8 cellular contexts compared by ENCODE assay signal in the genomic region with DNA sequence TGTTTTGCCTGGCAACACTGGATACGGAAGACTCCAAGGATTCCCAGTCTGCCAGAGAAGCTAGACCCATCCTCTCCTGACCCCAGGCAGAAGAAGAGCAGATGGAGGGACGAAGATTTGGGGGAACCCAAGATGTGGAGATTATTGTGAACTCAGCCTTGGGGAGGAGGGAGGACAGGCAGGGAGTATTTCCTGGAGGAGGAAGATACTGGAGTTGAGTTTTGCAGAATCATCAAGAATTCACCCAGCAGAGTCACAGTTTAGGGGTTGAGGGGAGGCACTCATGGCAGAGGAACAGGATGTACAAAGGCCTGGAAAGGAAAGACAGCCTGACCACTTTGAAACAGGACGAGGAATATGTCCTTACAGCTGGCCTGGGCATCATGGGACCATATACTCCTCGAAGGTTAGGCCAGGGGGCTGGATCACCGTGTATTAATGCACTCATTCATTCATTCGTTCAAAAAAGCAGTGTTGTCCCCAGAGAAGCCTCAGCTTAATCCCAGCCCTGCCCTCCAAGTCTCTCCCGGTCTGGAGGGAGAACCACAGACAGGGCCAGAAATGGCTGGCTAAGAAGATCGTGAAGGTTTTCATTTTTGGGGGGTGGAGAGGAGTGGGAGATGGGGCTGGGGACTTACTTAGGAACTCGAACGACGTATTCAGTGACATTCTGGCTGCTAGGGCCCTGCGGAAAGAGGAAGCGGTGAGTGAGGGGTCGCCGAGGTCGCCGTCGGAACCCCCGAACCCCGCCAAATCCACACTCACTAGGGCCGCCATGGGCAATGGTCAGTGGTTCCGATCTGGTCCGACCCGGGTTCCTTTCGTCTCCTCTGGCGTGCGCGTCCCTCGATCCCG. TPM values are rescaled to one million over a fixed set of nuclear protein-coding genes. Genes with fewer than 3 reads are reported as not detected.
DNase-seq lines count a peak whose midpoint lies in the region; ATAC-seq and TF ChIP-seq lines count a peak whose summit lies in the region.

No MANE protein-coding gene starts in this region.

- peak overlapping the region; percentile 79 for H3K4me2 ChIP-seq in HCT116 (ENCODE audit: low read length)

- CTCF ChIA-PET in A673 (lab: Charles Lee), result no interaction called here
- CTCF ChIA-PET in HCT116 (lab: Charles Lee), result no interaction called here

- H2AFZ ChIP-seq in HCT116 (ENCODE audit: low read depth, low read length, poor library complexity, severe bottlenecking), result peak overlapping the region; percentile 87

- RAD21 ChIA-PET in HCT116 (lab: Charles Lee; ENCODE audit: low non-redundant PET in 1 of 2, low total read pairs in 2 of 2, uncharacterized antibody in 2 of 2, unreplicated experiment in 2 of 2), result interaction anchor here in 1 of 2 experiments (0.6 kb wide), 1 partner anchor 34 kb away, joined by 6 read pairs; no protein-coding TSS in a partner anchor

- intact Hi-C loops in A673 (cut with micrococcal nuclease; ENCODE audit: unreplicated experiment) (no loop called here), HCT116 (cut with micrococcal nuclease) (no loop called here)

- TF ChIP-seq CTCF in A673 (conservative IDR thresholded peaks at IDR 0.05; ENCODE audit: low read depth, low read length) (no peak), HCT116 (IDR thresholded peaks at IDR 0.05 in 2 of 3, conservative IDR thresholded peaks at IDR 0.05 in 1 of 3; ENCODE audit: borderline replicate concordance in 1 of 3, insufficient read depth in 1 of 3, low read depth in 2 of 3, low read length in 2 of 3) (no peak), liver (IDR thresholded peaks at IDR 0.05; ENCODE audit: low read depth, low read length, missing input control) (no peak)

- H3K27ac ChIP-seq in A673 (ENCODE audit: low read depth, low read length, poor library complexity, severe bottlenecking) (peak overlapping the region; percentile 93), HCT116 (ENCODE audit: low read depth, low read length) (peak overlapping the region; percentile 71), liver (ENCODE audit: low read depth in 1 of 2, low read length in 2 of 2) (peak overlapping the region; percentile 86 to 87), urinary bladder (ENCODE audit: low read depth) (peak overlapping the region; percentile 78)

- no peak for TF ChIP-seq POLR2A in HCT116 (IDR thresholded peaks at IDR 0.05; ENCODE audit: borderline replicate concordance, extremely low read depth, insufficient read depth, insufficient read length)

- peaks cover 22% of the 10 kb centered on the region for H3K4me1 Mint-ChIP-seq in activated naive CD8-positive, alpha-beta T cell treated with anti-CD3 and anti-CD28 coated beads, Interleukin-2, amount 50 U/mL, for 24 hours

- peak overlapping the region; percentile 70 for H3K4me3 ChIP-seq in A673 (ENCODE audit: low read depth, low read length, poor library complexity, severe bottlenecking)
- peak overlapping the region; percentile 69 to 90 for H3K4me3 ChIP-seq in HCT116 (replicated peaks in 1 of 2; ENCODE audit: low read depth in 1 of 2, low read length in 2 of 2)
- peak overlapping the region; percentile 69 to 97 (median 93) for H3K4me3 ChIP-seq in liver (ENCODE audit: low read depth in 1 of 3, low read length in 3 of 3)
- H3K4me3 ChIP-seq in urinary bladder (ENCODE audit: low read depth, low read length), result peak overlapping the region; percentile 73

- H3K9ac ChIP-seq in HCT116 (ENCODE audit: low read length), result peak overlapping the region; percentile 90
- peak overlapping the region; percentile 83 to 94 for H3K9ac ChIP-seq in liver (ENCODE audit: low read depth in 1 of 2, low read length in 2 of 2)

- no peaks in the 10 kb centered on the region for H3K9me2 ChIP-seq in HCT116 (ENCODE audit: insufficient read depth)

- ATAC-seq in HCT116, result no peak; the same call in 1 of the 2 replicates
- ATAC-seq in activated naive CD8-positive, alpha-beta T cell treated with anti-CD3 and anti-CD28 coated beads, Interleukin-2, amount 50 U/mL, for 24 hours, result no peak

- POLR2A ChIA-PET in A673 (lab: Charles Lee; ENCODE audit: low non-redundant PET), result no interaction called here
- POLR2A ChIA-PET in HCT116 (lab: Charles Lee), result interaction anchor here (1.0 kb wide), 1 partner anchor 10 kb away, joined by 3 read pairs; no protein-coding TSS in a partner anchor

- H3K36me3 ChIP-seq in A673 (ENCODE audit: insufficient read depth, low read length, poor library complexity, severe bottlenecking) (peaks cover 37% of the 10 kb centered on the region), HCT116 (ENCODE audit: control insufficient read depth in 1 of 2, insufficient read depth in 2 of 2, low read length in 2 of 2) (peaks cover 19 to 21% of the 10 kb centered on the region in 2 experiments; a peak in 3 of 4 replicates), liver (ENCODE audit: control insufficient read depth in 4 of 4, insufficient read depth in 3 of 4, low read depth in 1 of 4, low read length in 3 of 4) (peaks cover 10 to 26% (median 15%) of the 10 kb centered on the region in 4 donors), urinary bladder (ENCODE audit: insufficient read depth) (no peaks in the 10 kb centered on the region)

- no peaks in the 10 kb centered on the region for H3K9me3 ChIP-seq in A673 (ENCODE audit: low read depth, low read length, poor library complexity, severe bottlenecking)
- H3K9me3 ChIP-seq in HCT116 (ENCODE audit: control insufficient read depth in 1 of 2, insufficient read depth in 1 of 2, low read depth in 1 of 2, low read length in 2 of 2), result no peaks in the 10 kb centered on the region
- no peaks in the 10 kb centered on the region for H3K9me3 ChIP-seq in liver (ENCODE audit: control insufficient read depth in 4 of 4, low read length in 3 of 4)

- H3K27me3 Mint-ChIP-seq in activated naive CD8-positive, alpha-beta T cell treated with anti-CD3 and anti-CD28 coated beads, Interleukin-2, amount 50 U/mL, for 24 hours, result no peaks in the 10 kb centered on the region

- peak overlapping the region; percentile 93 for H3K27ac Mint-ChIP-seq in activated naive CD8-positive, alpha-beta T cell treated with anti-CD3 and anti-CD28 coated beads, Interleukin-2, amount 50 U/mL, for 24 hours

- peaks cover 23% of the 10 kb centered on the region for H3K36me3 Mint-ChIP-seq in activated naive CD8-positive, alpha-beta T cell treated with anti-CD3 and anti-CD28 coated beads, Interleukin-2, amount 50 U/mL, for 24 hours (ENCODE audit: low read depth)

- no peaks in the 10 kb centered on the region for H3K27me3 ChIP-seq in A673 (replicated peaks; ENCODE audit: insufficient read depth, low read depth, low read length, poor library complexity)
- H3K27me3 ChIP-seq in HCT116 (ENCODE audit: insufficient read depth, low read length), result no peaks in the 10 kb centered on the region
- H3K27me3 ChIP-seq in liver (ENCODE audit: control insufficient read depth in 4 of 4, insufficient read depth in 4 of 4, low read length in 3 of 4), result no peaks in the 10 kb centered on the region

- TF ChIP-seq RAD21 in HCT116 (IDR thresholded peaks at IDR 0.05; ENCODE audit: low read depth) (no peak), liver (IDR thresholded peaks at IDR 0.05) (no peak)

- H3K79me2 ChIP-seq in HCT116 (ENCODE audit: insufficient read depth, low read length), result peaks cover 40% of the 10 kb centered on the region

- H3K4me1 ChIP-seq in A673 (ENCODE audit: insufficient read depth, low read length, poor library complexity, severe bottlenecking) (peaks cover 14% of the 10 kb centered on the region), HCT116 (ENCODE audit: control insufficient read depth in 1 of 2, insufficient read depth in 2 of 2, low read length in 2 of 2) (peaks cover 8 to 21% of the 10 kb centered on the region in 2 experiments), liver (ENCODE audit: control insufficient read depth in 4 of 4, insufficient read depth in 4 of 4, low read length in 3 of 4) (peaks cover 5 to 14% (median 11%) of the 10 kb centered on the region in 4 donors), urinary bladder (ENCODE audit: insufficient read depth) (no peaks in the 10 kb centered on the region)

- H4K20me1 ChIP-seq in HCT116 (ENCODE audit: insufficient read depth), result no peaks in the 10 kb centered on the region

- DNase-seq in A673 (ENCODE audit: low spot score) (no peak), HCT116 (ENCODE audit: low read depth, low spot score) (no peak), NCI-H226 (no peak), islet precursor cell (no peak)
- no peak for DNase-seq in activated naive CD8-positive, alpha-beta T cell treated with anti-CD3 and anti-CD28 coated beads, Interleukin-2, amount 50 U/mL, for 24 hours
- DNase-seq in activated effector memory CD4-positive, alpha-beta T cell treated with Interleukin-2 at 50 U/mL for 16 hours, result no peak

- no peaks in the 10 kb centered on the region for H3K9me3 Mint-ChIP-seq in activated naive CD8-positive, alpha-beta T cell treated with anti-CD3 and anti-CD28 coated beads, Interleukin-2, amount 50 U/mL, for 24 hours

- WGBS in liver, result 7% methylated on average over 30 of the region's 30 CpGs
- 7% methylated on average over 30 of the region's 30 CpGs for WGBS in urinary bladder

- peak overlapping the region; percentile 91 for H3K4me3 Mint-ChIP-seq in activated naive CD8-positive, alpha-beta T cell treated with anti-CD3 and anti-CD28 coated beads, Interleukin-2, amount 50 U/mL, for 24 hours

- BruUV-seq in A673 (replicated peaks; lab: Mats Ljungman, UMichigan), result TSS peak; percentile 72
- BruUV-seq in HCT116 (replicated peaks; lab: Mats Ljungman, UMichigan), result TSS peak; percentile 77

RNA-seq across cellular contexts. Expression of gene GTF2F1, which starts 0.5 kb away (rescaled TPM):
- total RNA-seq in A673 (2021) (100 and 106 TPM in 2 replicates), HCT116 (2021; ENCODE audit: unreplicated experiment) (82.0 TPM), liver (10 to 100 TPM; 11.5 to 22.0 TPM), urinary bladder (24.4 TPM)
- polyA plus RNA-seq in HCT116 (2012), result 84.2 and 85.5 TPM in 2 replicates
- polyA plus RNA-seq in liver (10 to 100 TPM in 1 of 2 donors, 1 to 10 TPM in 1; 7.4 to 24.4 TPM), urinary bladder (53.2 TPM)

RNA-seq across cellular contexts. Expression of gene PSPN, which starts 16.7 kb away (rescaled TPM):
- total RNA-seq in A673 (2021) (3.4 and 3.6 TPM in 2 replicates), HCT116 (2021; ENCODE audit: unreplicated experiment) (3.4 TPM), liver (under 1 TPM; 0.61 to 0.75 TPM), urinary bladder (1.4 TPM)
- 1.3 TPM in 2 replicates for polyA plus RNA-seq in HCT116 (2012)
- polyA plus RNA-seq in liver (under 1 TPM; 0.51 to 0.63 TPM), urinary bladder (0.94 TPM)

RNA-seq across cellular contexts. Expression of gene ALKBH7, which starts 19.9 kb away (rescaled TPM):
- 30.6 and 37.1 TPM in 2 replicates for total RNA-seq in A673 (2021)
- total RNA-seq in HCT116 (2021; ENCODE audit: unreplicated experiment), result 57.1 TPM
- 37.7 and 39.8 TPM in 2 replicates for polyA plus RNA-seq in HCT116 (2012)
- 10 to 100 TPM; 29.9 to 35.5 TPM for total RNA-seq in liver
- polyA plus RNA-seq in liver, result 10 to 100 TPM; 66.8 to 99.7 TPM
- 38.4 TPM for total RNA-seq in urinary bladder
- 77.4 TPM for polyA plus RNA-seq in urinary bladder

RNA-seq across cellular contexts. Expression of gene CLPP, which starts 31.1 kb away (rescaled TPM):
- total RNA-seq in A673 (2021), result 127 and 133 TPM in 2 replicates
- 116 TPM for total RNA-seq in HCT116 (2021; ENCODE audit: unreplicated experiment)
- polyA plus RNA-seq in HCT116 (2012), result 108 and 110 TPM in 2 replicates
- 10 to 100 TPM; 25.6 to 33.9 TPM for total RNA-seq in liver
- polyA plus RNA-seq in liver, result 10 to 100 TPM; 54.6 to 78.0 TPM
- total RNA-seq in urinary bladder, result 20.6 TPM
- 91.7 TPM for polyA plus RNA-seq in urinary bladder

RNA-seq across cellular contexts. Expression of gene KHSRP, which starts 32.2 kb away (rescaled TPM):
- total RNA-seq in A673 (2021), result 649 and 671 TPM in 2 replicates
- 553 TPM for total RNA-seq in HCT116 (2021; ENCODE audit: unreplicated experiment)
- polyA plus RNA-seq in HCT116 (2012), result 341 and 370 TPM in 2 replicates
- total RNA-seq in liver, result 100 to 1,000 TPM in 1 of 2 donors, 10 to 100 TPM in 1; 58.7 to 132 TPM
- polyA plus RNA-seq in liver, result 10 to 100 TPM in 1 of 2 donors, 1 to 10 TPM in 1; 8.0 to 73.6 TPM
- 85.5 TPM for total RNA-seq in urinary bladder
- 167 TPM for polyA plus RNA-seq in urinary bladder
